Comparison of ENCODE assay signal across 17 cellular contexts in genomic region chr5:112823181-112823580, GRCh38. TPM values are rescaled to one million over a fixed set of nuclear protein-coding genes. Genes with fewer than 3 reads are reported as not detected.
A peak's percentile ranks its signal among the peaks of the same experiment; 100 is the strongest.
DNase-seq lines count a peak whose midpoint lies in the region; ATAC-seq, FAIRE-seq and TF ChIP-seq lines count a peak whose summit lies in the region.
"Had no signal": no experiment of that assay in that cellular context is flagged by ENCODE, and none has a peak within 500 bp of the region (broad histone marks: within the 10 kb centered on the region; RNA-seq: fewer than 3 reads in every experiment).

No MANE protein-coding gene starts in this region.

- H3K9me3 ChIP-seq in CD4-positive, alpha-beta memory T cell (ENCODE audit: control insufficient read depth in 1 of 2, low read length in 2 of 2): no peaks in the 10 kb centered on the region
- no peaks in the 10 kb centered on the region for H3K9me3 ChIP-seq in Karpas-422 (ENCODE audit: low read length)
- no peaks in the 10 kb centered on the region for H3K9me3 ChIP-seq in H1 (ENCODE audit: insufficient read depth in 2 of 2, low read depth in 1 of 2, low read length in 1 of 2)
- no peaks in the 10 kb centered on the region for H3K9me3 ChIP-seq in lower lobe of right lung

- H3K23ac ChIP-seq in H1 (ENCODE audit: insufficient read length): no peak overlapping the region

- no peak overlapping the region for H2BK5ac ChIP-seq in H1 (ENCODE audit: low read depth, low read length)

- DNase-seq in CD4-positive, alpha-beta memory T cell: no peak
- DNase-seq in Karpas-422: no peak
- no peak for DNase-seq in H1 (ENCODE audit: low read depth in 1 of 2, low spot score in 2 of 2)
- DNase-seq in stimulated activated effector memory CD8-positive, alpha-beta T cell treated with anti-CD3 and anti-CD28 coated beads, Interleukin-12 subunit alpha, Interleukin-12 subunit beta, amount 100 ng/mL, for 72 hours (ENCODE audit: low spot score in 2 of 2): no peak
- DNase-seq in lower lobe of right lung: no peak
- DNase-seq in NK-92 (lab: John Stamatoyannopoulos, UW; ENCODE audit: unreplicated experiment): no peak
- no peak for DNase-seq in epidermal melanocyte (ENCODE audit: insufficient read length, low spot score)
- DNase-seq: COR-L47, DMS153, EL, MM.1S, NCI-H187 treated with DMSO at 0.1 percent for 48 hours, NCI-H2171, NCI-H774 had no signal

- intact Hi-C loops in CD4-positive, alpha-beta memory T cell (cut with micrococcal nuclease): no loop called here
- intact Hi-C loops in lower lobe of right lung (cut with DNase I): no loop called here

- no peak for TF ChIP-seq RAD21 in H1 (IDR thresholded peaks at IDR 0.05 in 1 of 2, conservative IDR thresholded peaks at IDR 0.05 in 1 of 2; ENCODE audit: low read depth in 2 of 2, low read length in 2 of 2)

- no peak overlapping the region for H3K9ac ChIP-seq in Karpas-422 (ENCODE audit: low read length)
- no peak overlapping the region for H3K9ac ChIP-seq in H1 (replicated peaks in 1 of 4; ENCODE audit: extremely low read depth in 1 of 4, low read depth in 3 of 4, low read length in 3 of 4)

- ATAC-seq in stimulated activated effector memory CD8-positive, alpha-beta T cell treated with anti-CD3 and anti-CD28 coated beads, Interleukin-12 subunit alpha, Interleukin-12 subunit beta, amount 100 ng/mL, for 72 hours: no peak
- no peak for ATAC-seq in lower lobe of right lung
- ATAC-seq: Panc1, Right ventricle myocardium inferior had no signal

- no peak overlapping the region for H2BK15ac ChIP-seq in H1 (ENCODE audit: low read length)

- H3K9me3 Mint-ChIP-seq in CD4-positive, alpha-beta memory T cell: peaks cover 0 to 2% (median 0%) of the 10 kb centered on the region in 8 donors
- H3K9me3 Mint-ChIP-seq in stimulated activated effector memory CD8-positive, alpha-beta T cell treated with anti-CD3 and anti-CD28 coated beads, Interleukin-12 subunit alpha, Interleukin-12 subunit beta, amount 100 ng/mL, for 72 hours: no peaks in the 10 kb centered on the region

- TF ChIP-seq EP300 in H1 (IDR thresholded peaks at IDR 0.05; ENCODE audit: borderline replicate concordance in 1 of 2, low read depth in 2 of 2, low read length in 2 of 2): no peak

- no peak overlapping the region for H3K18ac ChIP-seq in H1 (ENCODE audit: extremely low read depth, low read length)

- H3K4me1 Mint-ChIP-seq in CD4-positive, alpha-beta memory T cell: peaks cover 0 to 6% (median 0%) of the 10 kb centered on the region in 4 donors
- no peaks in the 10 kb centered on the region for H3K4me1 Mint-ChIP-seq in stimulated activated effector memory CD8-positive, alpha-beta T cell treated with anti-CD3 and anti-CD28 coated beads, Interleukin-12 subunit alpha, Interleukin-12 subunit beta, amount 100 ng/mL, for 72 hours

- no peaks in the 10 kb centered on the region for H3K9me2 ChIP-seq in Karpas-422 (replicated peaks; ENCODE audit: insufficient read depth, low read length)

- H4K8ac ChIP-seq in H1 (ENCODE audit: extremely low read depth, insufficient read depth, low read length): 0 out of 2 replicates have a peak overlapping the region, but pooled peaks have one; percentile 53

- H3K27ac Mint-ChIP-seq in CD4-positive, alpha-beta memory T cell: peak overlapping the region in 5 of 7 donors; percentile 7 to 58 (median 19)
- peak overlapping the region; percentile 82 for H3K27ac Mint-ChIP-seq in stimulated activated effector memory CD8-positive, alpha-beta T cell treated with anti-CD3 and anti-CD28 coated beads, Interleukin-12 subunit alpha, Interleukin-12 subunit beta, amount 100 ng/mL, for 72 hours

- no peak overlapping the region for H4K5ac ChIP-seq in H1 (ENCODE audit: insufficient read length, low read depth, low read length)

- CTCF ChIA-PET in CD4-positive, alpha-beta memory T cell (lab: Charles Lee; ENCODE audit: partially characterized antibody): no interaction called here
- CTCF ChIA-PET in H1 (lab: Charles Lee; ENCODE audit: partially characterized antibody): interaction anchor here (0.6 kb wide), 1 partner anchor 19 kb away, joined by 3 read pairs; no protein-coding TSS in a partner anchor

- H3K4ac ChIP-seq in H1 (replicated peaks; ENCODE audit: insufficient read length, low read depth, low read length): no peak overlapping the region

- no peak overlapping the region for H2BK20ac ChIP-seq in H1 (ENCODE audit: low read length)

- H2BK12ac ChIP-seq in H1 (ENCODE audit: low read depth, low read length): no peak overlapping the region

- peaks cover 1% of the 10 kb centered on the region; the same call in 1 of the 2 replicates for H3K23me2 ChIP-seq in H1 (ENCODE audit: low read depth, low read length)

- H3K79me2 ChIP-seq in Karpas-422 (ENCODE audit: low read length) (peaks cover 25% of the 10 kb centered on the region), H1 (ENCODE audit: control insufficient read depth in 1 of 2, insufficient read depth in 2 of 2, low read length in 2 of 2) (no peaks in the 10 kb centered on the region)

- H4K91ac ChIP-seq in H1 (replicated peaks; ENCODE audit: insufficient read length, low read length): no peak overlapping the region

- H3K27me3 ChIP-seq in CD4-positive, alpha-beta memory T cell (ENCODE audit: insufficient read depth, low read length): no peaks in the 10 kb centered on the region
- H3K27me3 ChIP-seq in Karpas-422 (ENCODE audit: low read length): no peaks in the 10 kb centered on the region
- no peaks in the 10 kb centered on the region for H3K27me3 ChIP-seq in H1 (replicated peaks in 1 of 4; ENCODE audit: control insufficient read depth in 3 of 4, extremely low read depth in 1 of 4, insufficient read depth in 3 of 4, low read length in 3 of 4)
- H3K27me3 ChIP-seq in lower lobe of right lung (ENCODE audit: low read depth): no peaks in the 10 kb centered on the region

- H2AFZ ChIP-seq in Karpas-422 (ENCODE audit: low read length) (no peak overlapping the region), H1 (ENCODE audit: low read length) (no peak overlapping the region)

- H4K20me1 ChIP-seq in Karpas-422 (ENCODE audit: insufficient read depth, low read depth, low read length) (no peaks in the 10 kb centered on the region), H1 (replicated peaks in 1 of 2; ENCODE audit: control insufficient read depth in 1 of 2, insufficient read depth in 2 of 2, low read length in 2 of 2) (peaks cover 0 to 2% of the 10 kb centered on the region in 2 experiments)

- no peak for TF ChIP-seq POLR2A in H1 (IDR thresholded peaks at IDR 0.05; ENCODE audit: control extremely low read depth in 1 of 2, low read depth in 2 of 2, low read length in 2 of 2)

- no peaks in the 10 kb centered on the region for H3K4me1 ChIP-seq in CD4-positive, alpha-beta memory T cell (ENCODE audit: insufficient read depth, low read length)
- peaks cover 34% of the 10 kb centered on the region for H3K4me1 ChIP-seq in Karpas-422 (ENCODE audit: low read length)
- H3K4me1 ChIP-seq in H1 (replicated peaks in 1 of 4; ENCODE audit: control insufficient read depth in 3 of 4, insufficient read depth in 4 of 4, low read length in 3 of 4): peaks cover 0 to 2% (median 0%) of the 10 kb centered on the region in 4 experiments; a peak in 1 of 7 replicates
- no peaks in the 10 kb centered on the region for H3K4me1 ChIP-seq in lower lobe of right lung

- H2AK5ac ChIP-seq in H1 (ENCODE audit: low read depth, low read length): no peak overlapping the region

- peaks cover 10% of the 10 kb centered on the region for H3K36me3 ChIP-seq in CD4-positive, alpha-beta memory T cell (ENCODE audit: insufficient read depth, low read length)
- H3K36me3 ChIP-seq in Karpas-422 (ENCODE audit: insufficient read depth, low read length): peaks cover 84% of the 10 kb centered on the region
- H3K36me3 ChIP-seq in H1 (ENCODE audit: control insufficient read depth in 2 of 4, insufficient read depth in 4 of 4, low read length in 3 of 4): peaks cover 0 to 32% (median 13%) of the 10 kb centered on the region in 4 experiments; a peak in 6 of 8 replicates
- H3K36me3 ChIP-seq in lower lobe of right lung: peaks cover 75% of the 10 kb centered on the region

- no peak overlapping the region for H3K4me3 ChIP-seq in CD4-positive, alpha-beta memory T cell (ENCODE audit: low read length in 2 of 2)
- H3K4me3 ChIP-seq in Karpas-422 (ENCODE audit: low read length): no peak overlapping the region
- H3K4me3 ChIP-seq in H1 (ENCODE audit: extremely low read depth in 1 of 4, insufficient read depth in 2 of 4, low read depth in 3 of 4, low read length in 4 of 4): no peak overlapping the region
- H3K4me3 ChIP-seq in lower lobe of right lung: no peak overlapping the region

- no peak overlapping the region for H3K27ac ChIP-seq in CD4-positive, alpha-beta memory T cell (ENCODE audit: low read depth, low read length)
- H3K27ac ChIP-seq in Karpas-422 (ENCODE audit: low read length) (peak overlapping the region; percentile 66), H1 (ENCODE audit: low read depth, low read length) (no peak overlapping the region), lower lobe of right lung (no peak overlapping the region)

- no peak for TF ChIP-seq CTCF in H1 (IDR thresholded peaks at IDR 0.05; ENCODE audit: control extremely low read depth in 1 of 3, insufficient read depth in 1 of 3, low read depth in 1 of 3, low read length in 3 of 3)
- TF ChIP-seq CTCF in lower lobe of right lung (IDR thresholded peaks at IDR 0.05): no peak

- H2BK120ac ChIP-seq in H1 (replicated peaks; ENCODE audit: low read depth, low read length): no peak overlapping the region

- H3K4me2 ChIP-seq in Karpas-422 (ENCODE audit: low read depth, low read length, poor library complexity, severe bottlenecking) (peak overlapping the region; percentile 13), H1 (ENCODE audit: insufficient read depth in 1 of 2, low read depth in 2 of 2, low read length in 2 of 2) (no peak overlapping the region)

- POLR2A ChIA-PET in CD4-positive, alpha-beta memory T cell (lab: Charles Lee; ENCODE audit: partially characterized antibody): no interaction called here
- POLR2A ChIA-PET in H1 (lab: Charles Lee; ENCODE audit: partially characterized antibody): no interaction called here

- no peak overlapping the region for H3K14ac ChIP-seq in H1 (ENCODE audit: insufficient read length)

- 87% methylated on average over 2 of the region's 2 CpGs; no CpG with 5 or more reads in 1 of the 2 experiments for WGBS in H1 (ENCODE audit: extremely low coverage in 1 of 2, insufficient coverage in 1 of 2, insufficient read length in 1 of 2, insufficient replicate concordance in 2 of 2, low coverage in 1 of 2, low lambda C conversion rate in 2 of 2, missing lambda C conversion rate in 1 of 2), 2 experiments

- H3K36me3 Mint-ChIP-seq in CD4-positive, alpha-beta memory T cell: peaks cover 35 to 70% of the 10 kb centered on the region in 2 donors
- peaks cover 65% of the 10 kb centered on the region for H3K36me3 Mint-ChIP-seq in stimulated activated effector memory CD8-positive, alpha-beta T cell treated with anti-CD3 and anti-CD28 coated beads, Interleukin-12 subunit alpha, Interleukin-12 subunit beta, amount 100 ng/mL, for 72 hours

- FAIRE-seq in H1 (lab: Jason Lieb, UNC): no peak
- FAIRE-seq: H54 had no signal

- no peak overlapping the region for H3K56ac ChIP-seq in H1 (replicated peaks; ENCODE audit: insufficient read length, low read depth, low read length)

- no peaks in the 10 kb centered on the region for H3K79me1 ChIP-seq in H1 (ENCODE audit: low read depth, low read length)

- no peak overlapping the region for H3K4me3 Mint-ChIP-seq in CD4-positive, alpha-beta memory T cell
- H3K4me3 Mint-ChIP-seq in stimulated activated effector memory CD8-positive, alpha-beta T cell treated with anti-CD3 and anti-CD28 coated beads, Interleukin-12 subunit alpha, Interleukin-12 subunit beta, amount 100 ng/mL, for 72 hours: no peak overlapping the region

- no peaks in the 10 kb centered on the region for H3K27me3 Mint-ChIP-seq in CD4-positive, alpha-beta memory T cell

RNA-seq across cellular contexts. Expression of gene SRP19, which starts 37.9 kb away (rescaled TPM):
- 10 to 100 TPM; 51.4 to 54.4 TPM for total RNA-seq in CD4-positive, alpha-beta memory T cell
- 100 to 1,000 TPM; 150 to 163 TPM for polyA plus RNA-seq in CD4-positive, alpha-beta memory T cell
- total RNA-seq in Karpas-422 (2014; rRNA removed; shearing (Covaris generic); ENCODE audit: low replicate concordance): 61.9 and 72.7 TPM in 2 replicates
- total RNA-seq in H1 (2021; fragmentation: NEBNext Ultra II Directional; extraction: Animal tissue kit (Norgen Biotek cat#: 25700)): 78.6 and 79.9 TPM in 2 replicates
- polyA plus RNA-seq in H1 (2011; rRNA removed): 14.2 and 27.5 TPM in 2 replicates
- 64.8 TPM for polyA plus RNA-seq in H1 (2011; cell fraction: cytosol; rRNA removed)
- 4.4 TPM for polyA plus RNA-seq in H1 (2011; cell fraction: nucleus; rRNA removed)
- polyA plus RNA-seq in H1 (2012, experiment 1 of 2): 68.6 to 119 TPM (median 74.7 TPM) in 4 replicates
- 26.1 TPM for polyA plus RNA-seq in H1 (2012, experiment 2 of 2)
- polyA plus RNA-seq in H1 (2013, experiment 1 of 2): 110 TPM
- polyA plus RNA-seq in H1 (2013, experiment 2 of 2): 108 TPM
- 7.9 and 9.2 TPM in 2 replicates for polyA minus RNA-seq in H1 (2011; rRNA and poly(A)+ RNA removed)
- 14.5 TPM for polyA minus RNA-seq in H1 (2011; cell fraction: cytosol; rRNA and poly(A)+ RNA removed)
- 12.7 TPM for polyA minus RNA-seq in H1 (2011; cell fraction: nucleus; rRNA and poly(A)+ RNA removed)
- 29.5 TPM for total RNA-seq in lower lobe of right lung
